In the genomic region with DNA sequence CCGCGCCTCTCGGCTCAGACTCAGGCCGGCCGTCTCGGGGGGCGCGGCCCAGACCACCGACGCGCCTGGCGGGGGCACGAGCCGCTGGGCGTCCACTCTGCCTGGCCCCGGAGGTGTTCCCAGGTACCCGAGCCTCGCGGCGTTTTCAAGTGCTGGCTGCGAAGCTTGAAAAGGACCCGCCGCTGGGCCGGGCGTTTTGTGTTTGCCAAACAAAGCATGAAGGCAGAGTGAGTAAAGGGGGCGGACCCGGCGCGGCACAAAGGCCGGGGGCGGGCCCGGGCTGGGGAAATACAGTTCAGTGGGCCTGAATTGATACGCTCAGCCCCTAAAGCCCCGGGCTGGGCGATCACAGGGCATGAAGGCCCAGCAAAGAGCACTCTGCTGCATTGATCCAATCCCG, we compare ENCODE assay signal across 15 cellular contexts.
DNase-seq lines count a peak whose midpoint lies in the region; ATAC-seq and TF ChIP-seq lines count a peak whose summit lies in the region.
"Had no signal": no experiment of that assay in that cellular context is flagged by ENCODE, and none has a peak within 500 bp of the region (broad histone marks: within the 10 kb centered on the region; RNA-seq: fewer than 3 reads in every experiment).

No MANE protein-coding gene starts in this region.

- H3K27me3 Mint-ChIP-seq in GM23338 (ENCODE audit: insufficient read depth, low read depth, poor library complexity) (peaks cover 2% of the 10 kb centered on the region), progenitor cell of endocrine pancreas (peaks cover 17% of the 10 kb centered on the region)
- peaks cover 19% of the 10 kb centered on the region for H3K27me3 Mint-ChIP-seq in activated T-cell treated with anti-CD3 and anti-CD28 coated beads, Interleukin-2, amount 50 U/mL, for 72 hours (ENCODE audit: low read depth)
- H3K27me3 Mint-ChIP-seq: memory B cell had no signal

- no peak for TF ChIP-seq CTCF in GM23338 (conservative IDR thresholded peaks at IDR 0.05; ENCODE audit: low read depth in 2 of 2)
- no peak for TF ChIP-seq CTCF in RWPE1 (conservative IDR thresholded peaks at IDR 0.05; ENCODE audit: low read depth)
- no peak for TF ChIP-seq CTCF in progenitor cell of endocrine pancreas (IDR thresholded peaks at IDR 0.05; ENCODE audit: unreplicated experiment)

- H3K4me1 Mint-ChIP-seq in GM23338 = peaks cover 17% of the 10 kb centered on the region
- H3K4me1 Mint-ChIP-seq in progenitor cell of endocrine pancreas (ENCODE audit: low read depth) = peaks cover 13% of the 10 kb centered on the region
- H3K4me1 Mint-ChIP-seq in activated T-cell treated with anti-CD3 and anti-CD28 coated beads, Interleukin-2, amount 50 U/mL, for 72 hours (ENCODE audit: low read depth) = no peaks in the 10 kb centered on the region
- H3K4me1 Mint-ChIP-seq: IgD-negative memory B cell, memory B cell, T-helper 17 cell had no signal

- H3K4me3 ChIP-seq in GM23338 (peak overlapping the region; percentile 50), iPS-11a (ENCODE audit: low read depth, low read length) (peak overlapping the region; percentile 20)

- peaks cover 20% of the 10 kb centered on the region for H3K27me3 ChIP-seq in GM23338 (ENCODE audit: insufficient read depth)

- H3K36me3 ChIP-seq in GM23338 (ENCODE audit: insufficient read depth) = no peaks in the 10 kb centered on the region

- no peaks in the 10 kb centered on the region for H3K9me2 ChIP-seq in GM23338 (ENCODE audit: insufficient read depth)

- no peak overlapping the region for H3K27ac Mint-ChIP-seq in GM23338
- peak overlapping the region; percentile 95 for H3K27ac Mint-ChIP-seq in progenitor cell of endocrine pancreas
- H3K27ac Mint-ChIP-seq in activated T-cell treated with anti-CD3 and anti-CD28 coated beads, Interleukin-2, amount 50 U/mL, for 72 hours = no peak overlapping the region
- H3K27ac Mint-ChIP-seq: IgD-negative memory B cell, memory B cell, T-helper 17 cell had no signal

- no peaks in the 10 kb centered on the region for H3K79me2 ChIP-seq in GM23338 (replicated peaks; ENCODE audit: insufficient read depth)

- H3K4me1 ChIP-seq in GM23338 (ENCODE audit: insufficient read depth) = peaks cover 21% of the 10 kb centered on the region

- H3K27ac ChIP-seq in GM23338 (ENCODE audit: low read depth) (no peak overlapping the region), RWPE1 (no peak overlapping the region)

- H2AFZ ChIP-seq in GM23338 = no peak overlapping the region

- H3K36me3 Mint-ChIP-seq in GM23338 (ENCODE audit: low read depth) (no peaks in the 10 kb centered on the region), progenitor cell of endocrine pancreas (ENCODE audit: insufficient read depth) (no peaks in the 10 kb centered on the region)
- H3K36me3 Mint-ChIP-seq in activated T-cell treated with anti-CD3 and anti-CD28 coated beads, Interleukin-2, amount 50 U/mL, for 72 hours (ENCODE audit: insufficient read depth in 2 of 2) = no peaks in the 10 kb centered on the region
- H3K36me3 Mint-ChIP-seq: IgD-negative memory B cell, memory B cell had no signal

- H3K9me3 Mint-ChIP-seq in GM23338 (no peaks in the 10 kb centered on the region), progenitor cell of endocrine pancreas (ENCODE audit: low read depth) (no peaks in the 10 kb centered on the region)
- H3K9me3 Mint-ChIP-seq in activated T-cell treated with anti-CD3 and anti-CD28 coated beads, Interleukin-2, amount 50 U/mL, for 72 hours = peaks cover 0 to 2% of the 10 kb centered on the region in 2 donors
- H3K9me3 Mint-ChIP-seq: memory B cell had no signal

- CTCF ChIA-PET in RWPE1 (lab: Yijun Ruan, JAX) = no interaction called here

- ATAC-seq in GM23338 (peak; percentile 92), HG03175 (IDR thresholded peaks at IDR 0.05; ENCODE audit: unreplicated experiment) (no peak)
- no peak for ATAC-seq in activated T-cell treated with anti-CD3 and anti-CD28 coated beads, Interleukin-2, amount 50 U/mL, for 72 hours (replicated peaks in 1 of 2)
- ATAC-seq: stimulated activated naive CD8-positive, alpha-beta T cell treated with anti-CD3 and anti-CD28 coated beads, Interleukin-15, Interleukin-2, amounts not matched to agents 100 U/mL and 50 U/mL, for 24 hours; T-helper 17 cell had no signal

- POLR2A ChIA-PET in RWPE1 (lab: Yijun Ruan, JAX; ENCODE audit: low non-redundant PET) = no interaction called here

- peak; percentile 84 for DNase-seq in GM23338 (ENCODE audit: low spot score)
- DNase-seq in RWPE1 (ENCODE audit: low spot score) = peak; percentile 1
- DNase-seq in progenitor cell of endocrine pancreas (ENCODE audit: low spot score, unreplicated experiment) = peak; percentile 69
- DNase-seq in activated T-cell treated with anti-CD3 and anti-CD28 coated beads, Interleukin-2, amount 50 U/mL, for 72 hours = no peak
- no peak for DNase-seq in NCI-H1436 treated with DMSO at 0.1 percent for 48 hours (lab: John Stamatoyannopoulos, UW)
- DNase-seq in NCI-H82 treated with DMSO at 0.1 percent for 48 hours (lab: John Stamatoyannopoulos, UW; ENCODE audit: unreplicated experiment) = no peak
- DNase-seq: activated CD8-positive, alpha-beta memory T cell treated with anti-CD3 and anti-CD28 coated beads, Interleukin-2, amount 50 U/mL, for 4 hours; DMS79 treated with DMSO at 0.1 percent for 48 hours; NCI-H526 treated with DMSO at 0.1 percent for 48 hours; stimulated activated naive CD8-positive, alpha-beta T cell treated with anti-CD3 and anti-CD28 coated beads, Interleukin-15, Interleukin-2, amounts not matched to agents 100 U/mL and 50 U/mL, for 24 hours; T-helper 17 cell had no signal

- peak overlapping the region; percentile 74 for H3K4me2 ChIP-seq in GM23338

- H4K20me1 ChIP-seq in GM23338 (replicated peaks; ENCODE audit: insufficient read depth) = no peaks in the 10 kb centered on the region

- peak overlapping the region; percentile 58; the same call in 2 of the 3 replicates for H3K4me3 Mint-ChIP-seq in GM23338
- peak overlapping the region; percentile 62 for H3K4me3 Mint-ChIP-seq in progenitor cell of endocrine pancreas (ENCODE audit: low read depth)
- no peak overlapping the region for H3K4me3 Mint-ChIP-seq in activated T-cell treated with anti-CD3 and anti-CD28 coated beads, Interleukin-2, amount 50 U/mL, for 72 hours
- H3K4me3 Mint-ChIP-seq: IgD-negative memory B cell, memory B cell, T-helper 17 cell had no signal

- H3F3A ChIP-seq in GM23338 (replicated peaks; ENCODE audit: low read depth) = no peaks in the 10 kb centered on the region

TF ChIP-seq in GM23338, 12 proteins besides CTCF, POLR2A, EP300 and RAD21:
- TF ChIP-seq STAT1 (IDR thresholded peaks at IDR 0.05; ENCODE audit: unreplicated experiment) (no peak), EZH2 (IDR thresholded peaks at IDR 0.05; ENCODE audit: low read depth, unreplicated experiment) (no peak), POLR2AphosphoS5 (IDR thresholded peaks at IDR 0.05; ENCODE audit: low read depth) (peak; percentile 42; the same call in 1 of the 2 replicates)

Comparison
In these comparisons a context has a peak if more than half of its experiments do, and no peak if none do; other contexts are left out.
1. DNase-seq: peak in GM23338 (single experiment), RWPE1 (single experiment) and progenitor cell of endocrine pancreas (single experiment); none in activated T-cell treated with anti-CD3 and anti-CD28 coated beads, Interleukin-2, amount 50 U/mL, for 72 hours (0 of 2), NCI-H1436 treated with DMSO at 0.1 percent for 48 hours (single experiment) and NCI-H82 treated with DMSO at 0.1 percent for 48 hours (single experiment).
2. H3K4me3 Mint-ChIP-seq: peak in GM23338 (single experiment) and progenitor cell of endocrine pancreas (single experiment); none in activated T-cell treated with anti-CD3 and anti-CD28 coated beads, Interleukin-2, amount 50 U/mL, for 72 hours (0 of 2).